ENCODE assay signal across 19 cellular contexts in genomic region chr21:36127250-36127904, GRCh38. TPM values are rescaled to one million over a fixed set of nuclear protein-coding genes. Genes with fewer than 3 reads are reported as not detected.
DNase-seq lines count a peak whose midpoint lies in the region; ATAC-seq and TF ChIP-seq lines count a peak whose summit lies in the region.
"Had no signal": no experiment of that assay in that cellular context is flagged by ENCODE, and none has a peak within 500 bp of the region (broad histone marks: within the 10 kb centered on the region; RNA-seq: fewer than 3 reads in every experiment).

No MANE protein-coding gene starts in this region.

- no peaks in the 10 kb centered on the region for H3K27me3 ChIP-seq in prostate gland (replicated peaks; ENCODE audit: insufficient read depth)
- no peaks in the 10 kb centered on the region for H3K27me3 ChIP-seq in GM23248 (replicated peaks; ENCODE audit: insufficient read depth)
- H3K27me3 ChIP-seq in body of pancreas = no peaks in the 10 kb centered on the region
- H3K27me3 ChIP-seq: tibial artery had no signal

- no peaks in the 10 kb centered on the region for H4K20me1 ChIP-seq in GM23248 (ENCODE audit: insufficient read depth)

- peaks cover 7% of the 10 kb centered on the region; the same call in 1 of the 2 replicates for H3F3A ChIP-seq in GM23248 (ENCODE audit: insufficient read depth)

- TF ChIP-seq POLR2A in prostate gland (IDR thresholded peaks at IDR 0.05) (no peak), body of pancreas (IDR thresholded peaks at IDR 0.05) (no peak)

- H3K79me2 ChIP-seq in GM23248 (ENCODE audit: insufficient read depth) = no peaks in the 10 kb centered on the region
- H3K79me2 ChIP-seq: parathyroid adenoma had no signal

- no peak overlapping the region for H3K9ac ChIP-seq in GM23248
- H3K9ac ChIP-seq: parathyroid adenoma, SK-N-SH had no signal

- ATAC-seq in body of pancreas = no peak
- ATAC-seq: K562; naive thymus-derived CD4-positive, alpha-beta T cell had no signal

- H3K4me2 ChIP-seq in GM23248 (ENCODE audit: unreplicated experiment) = no peak overlapping the region
- H3K4me2 ChIP-seq: SK-N-SH had no signal

- no peak overlapping the region for H3K4me3 Mint-ChIP-seq in chondrocyte (ENCODE audit: unreplicated experiment)

- H3K4me1 ChIP-seq in prostate gland (replicated peaks) (peaks cover 16% of the 10 kb centered on the region), GM23248 (ENCODE audit: insufficient read depth) (no peaks in the 10 kb centered on the region), body of pancreas (no peaks in the 10 kb centered on the region)
- H3K4me1 ChIP-seq: Caco-2 had no signal

- H3K36me3 Mint-ChIP-seq in chondrocyte (ENCODE audit: low read depth) = no peaks in the 10 kb centered on the region

- 48% methylated on average over 10 of the region's 10 CpGs for WGBS in prostate gland
- WGBS in GM23248 (ENCODE audit: low coverage in 1 of 2, low lambda C conversion rate in 2 of 2, missing lambda C conversion rate in 2 of 2), 2 experiments = 87 to 94% methylated on average over 9 to 10 of the region's 10 CpGs
- 82 to 84% methylated on average over 10 of the region's 10 CpGs for WGBS in body of pancreas, 2 donors

- H3K36me3 ChIP-seq in prostate gland (no peaks in the 10 kb centered on the region), GM23248 (ENCODE audit: low read depth) (no peaks in the 10 kb centered on the region), body of pancreas (replicated peaks in 1 of 2; ENCODE audit: insufficient read depth in 1 of 2, low read depth in 2 of 2) (no peaks in the 10 kb centered on the region)
- H3K36me3 ChIP-seq: tibial artery had no signal

- no peaks in the 10 kb centered on the region for H3K27me3 Mint-ChIP-seq in chondrocyte (ENCODE audit: low read depth)

- H3K4me3 ChIP-seq in LNCaP clone FGC (ENCODE audit: low read depth, low read length) (no peak overlapping the region), prostate gland (no peak overlapping the region), GM23248 (no peak overlapping the region), body of pancreas (no peak overlapping the region)
- H3K4me3 ChIP-seq: K562, tibial artery had no signal

- H3K9me2 ChIP-seq in GM23248 (ENCODE audit: insufficient read depth) = no peaks in the 10 kb centered on the region
- H3K9me2 ChIP-seq: SK-N-SH had no signal

- H3K9me3 ChIP-seq in prostate gland (no peaks in the 10 kb centered on the region), GM23248 (ENCODE audit: low read depth) (no peaks in the 10 kb centered on the region), body of pancreas (no peaks in the 10 kb centered on the region)
- H3K9me3 ChIP-seq: Caco-2, SK-N-SH, tibial artery had no signal

- no peaks in the 10 kb centered on the region for H3K9me3 Mint-ChIP-seq in chondrocyte (ENCODE audit: low read depth)
- H3K9me3 Mint-ChIP-seq: naive thymus-derived CD4-positive, alpha-beta T cell had no signal

- H3K27ac ChIP-seq in prostate gland (peak overlapping the region; percentile 77 to 84), GM23248 (no peak overlapping the region), body of pancreas (no peak overlapping the region)
- H3K27ac ChIP-seq: parathyroid adenoma, tibial artery had no signal

- H3K27ac Mint-ChIP-seq in chondrocyte (ENCODE audit: unreplicated experiment) = no peak overlapping the region

- DNase-seq in COR-L47 (lab: John Stamatoyannopoulos, UW) = peak; percentile 33
- peak; percentile 95 for DNase-seq in LNCaP clone FGC (ENCODE audit: low read depth)
- peak; percentile 27 for DNase-seq in astrocyte of the hippocampus (ENCODE audit: low read depth, low spot score)
- DNase-seq in prostate gland (ENCODE audit: low spot score) = peak; percentile 90
- no peak for DNase-seq in GM23248
- DNase-seq in body of pancreas = no peak
- DNase-seq in chondrocyte (ENCODE audit: low spot score) = no peak
- DNase-seq: activated CD4-positive, CD25-positive, alpha-beta regulatory T cell treated with anti-CD3 and anti-CD28 coated beads, Interleukin-2, amount 50 U/mL, for 72 hours; Caco-2; foreskin melanocyte; GOT3; naive thymus-derived CD4-positive, alpha-beta T cell; NCI-H1930; NCI-H446; SK-N-SH; stimulated activated naive CD4-positive, alpha-beta T cell treated with Interleukin-2 at 50 U/mL for 16 hours had no signal

- no peak overlapping the region for H2AFZ ChIP-seq in GM23248
- H2AFZ ChIP-seq: parathyroid adenoma had no signal

- in situ Hi-C loops in GM23248 (cut with MboI) = no loop called here

- intact Hi-C loops in prostate gland (cut with DNase I) = no loop called here
- intact Hi-C loops in body of pancreas (cut with DNase I) = no loop called here

- TF ChIP-seq CTCF in LNCaP clone FGC (IDR thresholded peaks at IDR 0.05; ENCODE audit: control insufficient read depth, extremely low read depth, insufficient read depth) (no peak), prostate gland (IDR thresholded peaks at IDR 0.05) (no peak), body of pancreas (IDR thresholded peaks at IDR 0.05) (no peak), chondrocyte (IDR thresholded peaks at IDR 0.05) (no peak)

- peaks cover 13% of the 10 kb centered on the region for H3K4me1 Mint-ChIP-seq in chondrocyte (ENCODE audit: low read depth)

RNA-seq across cellular contexts. Expression of gene CBR3, which starts 7.5 kb away (rescaled TPM):
- total RNA-seq in prostate gland (10 to 100 TPM; 18.5 to 41.2 TPM), body of pancreas (1 to 10 TPM in 1 of 2 donors, under 1 TPM in 1; 0.52 to 1.3 TPM), chondrocyte (3.4 to 7.4 TPM (median 3.5 TPM) in 3 replicates)
- total RNA-seq in GM23248 (2014; rRNA removed; shearing (Covaris generic)) = 17.3 and 29.0 TPM in 2 replicates
- polyA plus RNA-seq in GM23248 (2016; fragmentation: Nextera tagmentation; extraction: Ambion mirVana) = 28.1 and 28.3 TPM in 2 replicates
- total RNA-seq: Caco-2, K562 had no signal
- polyA plus RNA-seq: K562 had no signal

RNA-seq across cellular contexts. Expression of gene DOP1B, which starts 29.2 kb away (rescaled TPM):
- total RNA-seq in prostate gland (10 to 100 TPM; 28.4 to 93.3 TPM), body of pancreas (10 to 100 TPM in 1 of 2 donors, 1 to 10 TPM in 1; 4.6 to 15.3 TPM), chondrocyte (17.1 to 23.1 TPM (median 17.8 TPM) in 3 replicates)
- total RNA-seq in GM23248 (2014; rRNA removed; shearing (Covaris generic)) = 12.0 and 12.3 TPM in 2 replicates
- polyA plus RNA-seq in GM23248 (2016; fragmentation: Nextera tagmentation; extraction: Ambion mirVana) = 5.4 and 6.0 TPM in 2 replicates

RNA-seq across cellular contexts. Expression of gene CBR1, which starts 57.6 kb away (rescaled TPM):
- total RNA-seq in prostate gland = 100 to 1,000 TPM; 200 to 571 TPM
- 179 and 205 TPM in 2 replicates for total RNA-seq in GM23248 (2014; rRNA removed; shearing (Covaris generic))
- 151 and 158 TPM in 2 replicates for polyA plus RNA-seq in GM23248 (2016; fragmentation: Nextera tagmentation; extraction: Ambion mirVana)
- 10 to 100 TPM; 78.8 to 80.7 TPM for total RNA-seq in body of pancreas
- 17.6 to 23.6 TPM (median 19.7 TPM) in 3 replicates for total RNA-seq in chondrocyte

Comparison
In these comparisons a context has a peak if more than half of its experiments do, and no peak if none do; other contexts are left out.
1. DNase-seq: peak in COR-L47 (single experiment), LNCaP clone FGC (single experiment), astrocyte of the hippocampus (single experiment) and prostate gland (single experiment); none in GM23248 (single experiment), body of pancreas (0 of 4) and chondrocyte (single experiment).
2. H3K27ac ChIP-seq: peak in prostate gland (2 of 2); none in GM23248 (single experiment) and body of pancreas (0 of 4).